ENCODE assay signal across 37 cellular contexts in the genomic region with DNA sequence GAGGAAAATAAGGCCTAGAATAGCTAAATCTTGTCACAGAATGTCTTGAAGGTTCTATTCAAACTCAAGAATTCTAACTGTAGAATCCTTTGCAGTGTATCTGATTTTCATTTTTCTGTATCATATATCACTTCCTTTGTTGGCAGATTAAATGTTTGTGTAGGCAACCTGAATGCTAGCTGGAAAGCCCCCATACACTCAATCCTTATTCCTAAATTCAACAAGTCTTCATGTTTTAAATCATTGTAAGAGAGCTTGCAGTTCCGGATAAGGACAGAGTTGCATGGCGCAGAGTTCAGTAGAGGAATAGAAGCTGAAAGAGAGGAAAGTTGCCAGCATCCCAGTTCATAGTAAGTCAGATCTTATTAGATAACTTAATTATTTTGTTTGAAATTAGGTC.
A peak's percentile ranks its signal among the peaks of the same experiment; 100 is the strongest.
DNase-seq lines count a peak whose midpoint lies in the region; FAIRE-seq and TF ChIP-seq lines count a peak whose summit lies in the region.
"Had no signal": no experiment of that assay in that cellular context is flagged by ENCODE, and none has a peak within 500 bp of the region (broad histone marks: within the 10 kb centered on the region; RNA-seq: fewer than 3 reads in every experiment).

No MANE protein-coding gene starts in this region.

- H3K9me1 ChIP-seq in endothelial cell of umbilical vein (replicated peaks; ENCODE audit: control insufficient read depth, extremely low read depth, insufficient read depth, low read length) = no peaks in the 10 kb centered on the region

- H3K9ac ChIP-seq in endothelial cell of umbilical vein (replicated peaks; ENCODE audit: extremely low read depth, insufficient read depth, low read length) = no peak overlapping the region
- H3K9ac ChIP-seq: BLaER1; BLaER1 treated with 17β-estradiol and CSF1 and Interleukin-3, amounts not matched to agents 10 nM and 100 nM had no signal

- no peak overlapping the region for H3K27ac ChIP-seq in endothelial cell of umbilical vein (ENCODE audit: insufficient read depth, low read depth, low read length)
- H3K27ac ChIP-seq: 22Rv1; A549; BLaER1; BLaER1 treated with 17β-estradiol and CSF1 and Interleukin-3, amounts not matched to agents 10 nM and 100 nM; C4-2B had no signal

- no peaks in the 10 kb centered on the region for H3K27me3 Mint-ChIP-seq in nephron (ENCODE audit: low read depth)
- H3K27me3 Mint-ChIP-seq: B cell; CD4-positive, alpha-beta memory T cell; CD4-positive, alpha-beta T cell; CD4-positive, CD25-positive, alpha-beta regulatory T cell had no signal

- TF ChIP-seq CTCF in endothelial cell of umbilical vein (IDR thresholded peaks at IDR 0.05; ENCODE audit: extremely low read depth in 1 of 2, insufficient read depth in 1 of 2, low read depth in 1 of 2, low read length in 2 of 2) (no peak), fibroblast of the aortic adventitia (IDR thresholded peaks at IDR 0.05; ENCODE audit: insufficient read depth, low read length) (no peak), nephron (IDR thresholded peaks at IDR 0.05; ENCODE audit: unreplicated experiment in 3 of 3) (no peak)

- H3K9me3 Mint-ChIP-seq in nephron = no peaks in the 10 kb centered on the region
- H3K9me3 Mint-ChIP-seq: CD4-positive, alpha-beta T cell had no signal

- peak overlapping the region; percentile 5 for H3K4me2 ChIP-seq in endothelial cell of umbilical vein (ENCODE audit: insufficient read depth, low read length)
- H3K4me2 ChIP-seq: A549; BLaER1; BLaER1 treated with 17β-estradiol and CSF1 and Interleukin-3, amounts not matched to agents 10 nM and 100 nM had no signal

- no peaks in the 10 kb centered on the region for H4K20me1 ChIP-seq in endothelial cell of umbilical vein (replicated peaks; ENCODE audit: control insufficient read depth, extremely low read depth, insufficient read depth, low read length)
- H4K20me1 ChIP-seq: BLaER1; BLaER1 treated with 17β-estradiol and CSF1 and Interleukin-3, amounts not matched to agents 10 nM and 100 nM had no signal

- H3K36me3 ChIP-seq in endothelial cell of umbilical vein (ENCODE audit: control insufficient read depth in 2 of 2, extremely low read depth in 1 of 2, insufficient read depth in 2 of 2, low read length in 2 of 2) = no peaks in the 10 kb centered on the region
- H3K36me3 ChIP-seq: BE2C; BLaER1; BLaER1 treated with 17β-estradiol and CSF1 and Interleukin-3, amounts not matched to agents 10 nM and 100 nM had no signal

- H3K4me3 ChIP-seq in endothelial cell of umbilical vein (replicated peaks in 1 of 3; ENCODE audit: insufficient read depth in 1 of 3, low read depth in 1 of 3, low read length in 3 of 3) = no peak overlapping the region
- H3K4me3 ChIP-seq in fibroblast of the aortic adventitia (ENCODE audit: low read depth, low read length) = no peak overlapping the region
- H3K4me3 ChIP-seq: A549; BLaER1; BLaER1 treated with 17β-estradiol and CSF1 and Interleukin-3, amounts not matched to agents 10 nM and 100 nM had no signal

- dilution Hi-C loops in endothelial cell of umbilical vein (cut with MboI; ENCODE audit: extremely low pct_ligation_motif_present, low sequenced_read_pairs) = no loop called here

- H3K4me3 Mint-ChIP-seq in nephron = no peak overlapping the region
- H3K4me3 Mint-ChIP-seq: B cell; CD14-positive monocyte; CD4-positive, alpha-beta memory T cell; CD4-positive, alpha-beta T cell; CD4-positive, CD25-positive, alpha-beta regulatory T cell; CD8-positive, alpha-beta memory T cell; CD8-positive, alpha-beta T cell had no signal

- TF ChIP-seq POLR2A in endothelial cell of umbilical vein (IDR thresholded peaks at IDR 0.05; ENCODE audit: low read depth, low read length) = no peak

- peak overlapping the region in 2 of 3 experiments; percentile 73 to 76 for H3K27ac Mint-ChIP-seq in nephron
- H3K27ac Mint-ChIP-seq: B cell; CD14-positive monocyte; CD4-positive, alpha-beta memory T cell; CD4-positive, alpha-beta T cell; CD4-positive, CD25-positive, alpha-beta regulatory T cell; CD8-positive, alpha-beta memory T cell; CD8-positive, alpha-beta T cell had no signal

- H3K27me3 ChIP-seq in endothelial cell of umbilical vein (ENCODE audit: control insufficient read depth in 2 of 2, insufficient read depth in 2 of 2, low read length in 2 of 2) = no peaks in the 10 kb centered on the region
- H3K27me3 ChIP-seq: BE2C; BLaER1; BLaER1 treated with 17β-estradiol and CSF1 and Interleukin-3, amounts not matched to agents 10 nM and 100 nM had no signal

- peak; percentile 50 for DNase-seq in endothelial cell of umbilical vein (ENCODE audit: low read depth, low spot score)
- DNase-seq in fibroblast of the aortic adventitia (ENCODE audit: low read depth) = peak; percentile 51
- peak; percentile 20 for DNase-seq in pulmonary artery endothelial cell (ENCODE audit: low read depth, low spot score)
- DNase-seq in NCI-H1417 treated with DMSO at 0.1 percent for 48 hours (lab: John Stamatoyannopoulos, UW) = no peak
- no peak for DNase-seq in effector CD8-positive, alpha-beta T cell (lab: John Stamatoyannopoulos, UW)
- DNase-seq in HUDEP-2 (lab: John Stamatoyannopoulos, UW; ENCODE audit: unreplicated experiment in 76 of 76) = no peak
- DNase-seq in activated CD8-positive, alpha-beta memory T cell treated with anti-CD3 and anti-CD28 coated beads for 24 hours = no peak
- DNase-seq: 8988T; ACHN; AML-193; BE2C; C1 segment of cervical spinal cord; Caco-2; Calu3; CD4-positive, alpha-beta memory T cell; CD4-positive, alpha-beta T cell; CD4-positive, CD25-positive, alpha-beta regulatory T cell; CD8-positive, alpha-beta memory T cell; CD8-positive, alpha-beta T cell; COR-L47; DMS 273 treated with DMSO at 0.1 percent for 48 hours; DMS153; DMS53; DMS79; DMS79 treated with DMSO at 0.1 percent for 48 hours; DND-41; EL had no signal

- peaks cover 41% of the 10 kb centered on the region for H3K4me1 Mint-ChIP-seq in nephron
- H3K4me1 Mint-ChIP-seq: B cell; CD14-positive monocyte; CD4-positive, alpha-beta memory T cell; CD4-positive, CD25-positive, alpha-beta regulatory T cell; CD8-positive, alpha-beta memory T cell had no signal

- no peak for FAIRE-seq in endothelial cell of umbilical vein (lab: Jason Lieb, UNC)
- FAIRE-seq: A204.1, A549, D721Med had no signal

- intact Hi-C loops in endothelial cell of umbilical vein (cut with micrococcal nuclease) = no loop called here

- H3K79me2 ChIP-seq in endothelial cell of umbilical vein (ENCODE audit: control insufficient read depth, insufficient read depth, low read length) = no peaks in the 10 kb centered on the region

- POLR2A ChIA-PET in endothelial cell of umbilical vein (lab: Charles Lee) = no interaction called here

- no peaks in the 10 kb centered on the region for H3K36me3 Mint-ChIP-seq in nephron (ENCODE audit: low read depth)
- H3K36me3 Mint-ChIP-seq: CD14-positive monocyte; CD4-positive, alpha-beta memory T cell; CD4-positive, CD25-positive, alpha-beta regulatory T cell; CD8-positive, alpha-beta memory T cell; CD8-positive, alpha-beta T cell had no signal

- H3K9me3 ChIP-seq in endothelial cell of umbilical vein (replicated peaks; ENCODE audit: control insufficient read depth, insufficient read depth, low read length) = no peaks in the 10 kb centered on the region
- H3K9me3 ChIP-seq: A549, BE2C, BLaER1, Caco-2 had no signal

- no peak overlapping the region for H2AFZ ChIP-seq in endothelial cell of umbilical vein (ENCODE audit: low read depth, low read length)

- CTCF ChIA-PET in endothelial cell of umbilical vein (lab: Charles Lee) = interaction anchor here (0.6 to 1.8 kb wide), 5 partner anchors 42 to 513 kb away, joined by 3 to 7 read pairs (median 5); a partner anchor contains a TSS

- no TSS peak for BruUV-seq in endothelial cell of umbilical vein (replicated peaks; lab: Mats Ljungman, UMichigan)

- peaks cover 6% of the 10 kb centered on the region for H3K4me1 ChIP-seq in endothelial cell of umbilical vein (ENCODE audit: control insufficient read depth, extremely low read depth, insufficient read depth, low read length)
- H3K4me1 ChIP-seq: A549; BE2C; BLaER1; BLaER1 treated with 17β-estradiol and CSF1 and Interleukin-3, amounts not matched to agents 10 nM and 100 nM; Caco-2 had no signal

TF ChIP-seq in endothelial cell of umbilical vein, 7 proteins besides CTCF, POLR2A, EP300 and RAD21:
- TF ChIP-seq, protein P1, sequence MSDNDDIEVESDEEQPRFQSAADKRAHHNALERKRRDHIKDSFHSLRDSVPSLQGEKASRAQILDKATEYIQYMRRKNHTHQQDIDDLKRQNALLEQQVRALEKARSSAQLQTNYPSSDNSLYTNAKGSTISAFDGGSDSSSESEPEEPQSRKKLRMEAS (IDR thresholded peaks at IDR 0.05; ENCODE audit: insufficient read depth, insufficient read length) = no peak
- TF ChIP-seq GATA2 (IDR thresholded peaks at IDR 0.05; ENCODE audit: insufficient read depth, insufficient read length, low read depth, low read length) (no peak), FOS (IDR thresholded peaks at IDR 0.05; ENCODE audit: borderline replicate concordance, insufficient read depth, low read length) (no peak), MYC (IDR thresholded peaks at IDR 0.05; ENCODE audit: low read depth, low read length) (no peak), JUN (IDR thresholded peaks at IDR 0.05; ENCODE audit: borderline replicate concordance, insufficient read depth, insufficient read length, low read depth) (no peak), EZH2 (IDR thresholded peaks at IDR 0.05; ENCODE audit: borderline replicate concordance, low read depth, low read length, severe bottlenecking) (no peak), POLR2AphosphoS5 (IDR thresholded peaks at IDR 0.05; ENCODE audit: insufficient read depth, low read depth, low read length) (no peak)

Comparison
In these comparisons a context has a peak if more than half of its experiments do, and no peak if none do; other contexts are left out.
1. DNase-seq: peak in endothelial cell of umbilical vein (single experiment), fibroblast of the aortic adventitia (single experiment) and pulmonary artery endothelial cell (single experiment); none in NCI-H1417 treated with DMSO at 0.1 percent for 48 hours (single experiment), effector CD8-positive, alpha-beta T cell (single experiment), HUDEP-2 (0 of 76) and activated CD8-positive, alpha-beta memory T cell treated with anti-CD3 and anti-CD28 coated beads for 24 hours (single experiment).